Comparison of ENCODE assay signal across 8 cellular contexts in the genomic region with DNA sequence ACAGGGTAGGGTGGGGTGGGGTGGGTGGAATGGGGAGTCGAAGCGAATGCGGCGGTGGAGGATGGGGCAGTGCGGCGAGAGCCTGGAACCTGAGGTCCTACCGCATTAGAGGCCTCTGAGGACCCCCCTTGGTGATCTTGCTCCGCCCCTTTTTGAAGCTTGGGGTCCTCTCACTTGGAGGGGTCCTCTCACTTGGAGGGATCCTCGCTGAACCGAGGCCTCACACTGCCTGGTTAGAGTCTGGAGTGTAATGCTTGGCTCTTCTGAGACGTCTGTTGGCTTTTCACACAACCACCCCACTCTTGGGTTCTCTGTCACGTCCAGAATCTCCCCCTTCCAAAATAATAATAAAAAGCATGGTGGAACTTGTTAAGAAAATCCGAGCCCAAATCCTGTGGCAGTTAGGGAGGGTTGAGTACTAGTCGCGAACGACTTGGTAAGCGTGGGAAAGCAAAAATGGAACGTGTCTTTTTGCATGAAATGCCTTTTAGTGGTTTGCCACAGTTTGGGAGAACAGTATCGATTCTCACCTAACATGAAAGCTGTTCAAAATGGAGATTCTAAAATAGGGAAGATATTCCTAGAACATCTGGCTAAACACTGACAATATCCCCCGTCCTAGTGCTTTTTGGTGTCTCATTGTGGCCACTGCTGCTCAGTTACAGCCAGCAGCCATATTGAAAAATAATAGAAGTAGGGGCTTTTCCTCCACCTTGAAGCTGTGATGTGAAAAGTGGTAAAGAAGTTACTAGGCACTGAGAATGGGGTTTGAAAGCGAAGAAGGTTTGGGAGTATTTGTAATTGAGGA. TPM values are rescaled to one million over a fixed set of nuclear protein-coding genes. Genes with fewer than 3 reads are reported as not detected.
DNase-seq lines count a peak whose midpoint lies in the region; ATAC-seq and TF ChIP-seq lines count a peak whose summit lies in the region.

No MANE protein-coding gene starts in this region.

- intact Hi-C loops in mammary epithelial cell (cut with micrococcal nuclease): no loop called here

- H3K27ac ChIP-seq in mammary epithelial cell (ENCODE audit: insufficient read depth, low read depth, low read length): peak overlapping the region; percentile 93

- TF ChIP-seq CTCF in GM12864 (IDR thresholded peaks at IDR 0.05; ENCODE audit: low read depth, low read length, missing control alignments) (no peak), LNCaP clone FGC (IDR thresholded peaks at IDR 0.05; ENCODE audit: control insufficient read depth, extremely low read depth, insufficient read depth) (no peak), mammary epithelial cell (conservative IDR thresholded peaks at IDR 0.05 in 1 of 2, IDR thresholded peaks at IDR 0.05 in 1 of 2; ENCODE audit: extremely low read depth in 1 of 2, insufficient read depth in 1 of 2, low read depth in 1 of 2, low read length in 2 of 2) (no peak)

- peak overlapping the region; percentile 90 for H3K4me2 ChIP-seq in mammary epithelial cell (ENCODE audit: insufficient read depth, low read depth, low read length)

- WGBS in mammary epithelial cell (ENCODE audit: low coverage, missing lambda C conversion rate): 7% methylated on average over 11 of the region's 21 CpGs

- H3K27me3 ChIP-seq in mammary epithelial cell (ENCODE audit: insufficient read depth, low read length) (no peaks in the 10 kb centered on the region), mucosa of stomach (ENCODE audit: control insufficient read depth, insufficient read depth, low read length) (no peaks in the 10 kb centered on the region)

- CTCF ChIA-PET in mammary epithelial cell (lab: Charles Lee; ENCODE audit: low non-redundant PET): no interaction called here

- peak overlapping the region; percentile 68 for H2AFZ ChIP-seq in mammary epithelial cell (ENCODE audit: low read depth, low read length)

- H3K36me3 ChIP-seq in mammary epithelial cell (ENCODE audit: insufficient read depth, low read length) (peaks cover 9% of the 10 kb centered on the region), mucosa of stomach (ENCODE audit: control insufficient read depth, insufficient read depth, low read length) (no peaks in the 10 kb centered on the region)

- H4K20me1 ChIP-seq in mammary epithelial cell (ENCODE audit: insufficient read depth, low read length): no peaks in the 10 kb centered on the region

- DNase-seq in GM12864 (ENCODE audit: low read depth): peak; percentile 7
- DNase-seq in LNCaP clone FGC (ENCODE audit: low read depth): no peak
- DNase-seq in mammary epithelial cell: no peak
- no peak for DNase-seq in iPS-NIHi11 (ENCODE audit: low spot score)
- no peak for DNase-seq in NCI-H345 treated with DMSO at 0.1 percent for 48 hours (lab: John Stamatoyannopoulos, UW; ENCODE audit: unreplicated experiment)
- no peak for DNase-seq in NCI-H524 treated with DMSO at 0.1 percent for 48 hours (lab: John Stamatoyannopoulos, UW)

- BruUV-seq in mammary epithelial cell (replicated peaks; lab: Mats Ljungman, UMichigan): TSS peak; percentile 57

- H3K9ac ChIP-seq in mammary epithelial cell (ENCODE audit: insufficient read depth, low read length): peak overlapping the region; percentile 99
- H3K9ac ChIP-seq in mucosa of stomach (ENCODE audit: low read length): peak overlapping the region; percentile 95

- H3K4me3 ChIP-seq in GM12864 (ENCODE audit: low read depth, low read length) (peak overlapping the region; percentile 88), LNCaP clone FGC (ENCODE audit: low read depth, low read length) (peak overlapping the region; percentile 97), mammary epithelial cell (replicated peaks in 1 of 3; ENCODE audit: insufficient read depth in 1 of 3, low read depth in 2 of 3, low read length in 3 of 3) (peak overlapping the region; percentile 76 to 98 (median 89)), mucosa of stomach (ENCODE audit: low read length) (peak overlapping the region; percentile 57)

- dilution Hi-C loops in mammary epithelial cell (cut with HindIII; ENCODE audit: low sequenced_read_pairs): no loop called here

- H3K4me1 ChIP-seq in mammary epithelial cell (ENCODE audit: insufficient read depth, low read length) (peaks cover 11% of the 10 kb centered on the region), mucosa of stomach (ENCODE audit: control insufficient read depth, insufficient read depth, low read length) (peaks cover 7% of the 10 kb centered on the region)

- no peak for ATAC-seq in HG02623 (IDR thresholded peaks at IDR 0.05; ENCODE audit: unreplicated experiment)

- H3K79me2 ChIP-seq in mammary epithelial cell (ENCODE audit: insufficient read depth, low read length): peaks cover 58% of the 10 kb centered on the region

- H3K9me3 ChIP-seq in mammary epithelial cell (replicated peaks; ENCODE audit: insufficient read depth, low read length): no peaks in the 10 kb centered on the region
- no peaks in the 10 kb centered on the region for H3K9me3 ChIP-seq in mucosa of stomach (ENCODE audit: control insufficient read depth, low read length)

- in situ Hi-C loops in mammary epithelial cell (cut with MboI; ENCODE audit: low sequenced_read_pairs in 2 of 2): loop anchor here (5.0 to 25.0 kb wide), 2 partner anchors 135 to 145 kb away; a partner anchor contains a TSS

RNA-seq across cellular contexts. Expression of a gene that starts 0.8 kb away (rescaled TPM):
- total RNA-seq in mammary epithelial cell: 10 to 100 TPM; 34.5 to 43.6 TPM
- polyA plus RNA-seq in mammary epithelial cell: 96.0 TPM
- polyA minus RNA-seq in mammary epithelial cell: 55.9 TPM
